22 cellular contexts compared by ENCODE assay signal in the genomic region with DNA sequence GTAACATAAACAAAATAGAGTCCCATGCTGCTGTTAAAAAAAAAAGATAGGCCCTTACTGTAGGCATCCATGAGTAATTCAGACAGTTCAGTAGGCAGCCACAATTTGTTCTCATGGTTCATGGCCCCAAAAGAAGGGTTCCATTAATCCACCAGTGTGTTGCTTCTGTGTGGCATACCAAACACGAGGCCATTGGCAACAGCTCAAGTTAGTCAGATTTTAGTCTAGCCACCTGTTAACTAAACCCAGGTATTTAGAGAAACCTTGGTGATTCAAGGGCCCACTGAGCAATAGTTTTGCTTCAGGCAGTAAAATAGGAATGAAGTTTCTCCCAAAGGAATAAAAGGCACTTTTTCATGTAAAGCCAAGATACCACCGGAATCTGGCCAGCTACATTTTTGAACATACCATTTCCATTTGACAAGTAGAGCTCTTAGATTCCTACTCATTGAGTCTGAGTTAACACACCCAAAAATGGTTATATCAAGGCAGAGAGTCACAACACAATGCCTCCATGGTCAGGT.
"Had no signal": no experiment of that assay in that cellular context is flagged by ENCODE, and none has a peak within 500 bp of the region (broad histone marks: within the 10 kb centered on the region; RNA-seq: fewer than 3 reads in every experiment).

No MANE protein-coding gene starts in this region.

- ATAC-seq: gastrocnemius medialis; left colon; left ventricle myocardium superior; lower lobe of right lung; natural killer cell; pancreas; right lobe of liver; stimulated activated naive CD8-positive, alpha-beta T cell treated with anti-CD3 and anti-CD28 coated beads, Interleukin-15, amount 100 ng/mL, for 72 hours had no signal

- DNase-seq: dorsolateral prefrontal cortex; effector CD4-positive, alpha-beta T cell; gastrocnemius medialis; head of caudate nucleus; left colon; left ventricle myocardium superior; lower lobe of right lung; natural killer cell; pancreas; right lobe of liver; stimulated activated CD4-positive, alpha-beta T cell treated with anti-CD3 and anti-CD28 coated beads, Interleukin-12 subunit alpha, Interleukin-12 subunit beta, amount 100 ng/mL, for 4 hours; stimulated activated CD4-positive, alpha-beta T cell treated with anti-CD3 and anti-CD28 coated beads, Interleukin-1b, Interleukin-23, amount 100 ng/mL, for 48 hours; stimulated activated CD4-positive, alpha-beta T cell treated with anti-CD3 and anti-CD28 coated beads, Interleukin-4, amount 100 ng/mL, for 1 hour; stimulated activated CD8-positive, alpha-beta memory T cell treated with anti-CD3 and anti-CD28 coated beads, Interleukin-4, amount 100 ng/mL, for 48 hours; stimulated activated naive CD4-positive, alpha-beta T cell; stimulated activated naive CD8-positive, alpha-beta T cell treated with anti-CD3 and anti-CD28 coated beads, Interleukin-15, amount 100 ng/mL, for 72 hours; transverse colon had no signal

- H3K27me3 ChIP-seq: dorsolateral prefrontal cortex, gastrocnemius medialis, neutrophil, pancreas, right lobe of liver, suprapubic skin, transverse colon, vagina had no signal

- H3K9me3 ChIP-seq: gastrocnemius medialis, lower lobe of right lung, neutrophil, pancreas, right lobe of liver, suprapubic skin, transverse colon, vagina had no signal

- H3K4me2 ChIP-seq: smooth muscle cell had no signal

- H3K4me1 ChIP-seq: gastrocnemius medialis, lower lobe of right lung, pancreas, suprapubic skin, transverse colon, vagina had no signal

- FAIRE-seq: colon, pancreas had no signal

- H3K4me3 ChIP-seq: dorsolateral prefrontal cortex, gastrocnemius medialis, lower lobe of right lung, pancreas, right lobe of liver, smooth muscle cell, suprapubic skin, transverse colon, vagina had no signal

- H3K36me3 ChIP-seq: gastrocnemius medialis, lower lobe of right lung, neutrophil, pancreas, right lobe of liver, suprapubic skin, transverse colon, vagina had no signal

- H3K27ac ChIP-seq: dorsolateral prefrontal cortex, gastrocnemius medialis, lower lobe of right lung, neutrophil, pancreas, right lobe of liver, suprapubic skin, transverse colon, vagina had no signal
